In genomic region chr21:15063821-15064575, GRCh38 we compare ENCODE assay signal across 8 cellular contexts. TPM values are rescaled to one million over a fixed set of nuclear protein-coding genes. Genes with fewer than 3 reads are reported as not detected.
DNase-seq lines count a peak whose midpoint lies in the region; ATAC-seq and TF ChIP-seq lines count a peak whose summit lies in the region.

No MANE protein-coding gene starts in this region.

- peak overlapping the region; percentile 84 for H3K4me3 Mint-ChIP-seq in dendritic cell treated with granulocyte-macrophage colony-stimulating factor and Interleukin-4, amounts not matched to agents 40 ng/mL and 50 ng/mL, for 4 days

- peaks cover 53% of the 10 kb centered on the region for H3K4me1 Mint-ChIP-seq in dendritic cell treated with granulocyte-macrophage colony-stimulating factor and Interleukin-4, amounts not matched to agents 40 ng/mL and 50 ng/mL, for 4 days (ENCODE audit: low read depth)

- intact Hi-C loops in dendritic cell treated with granulocyte-macrophage colony-stimulating factor and Interleukin-4, amounts not matched to agents 40 ng/mL and 50 ng/mL, for 4 days (cut with micrococcal nuclease) = loop anchor here (2.0 to 10.0 kb wide), 5 partner anchors 199 to 681 kb away; partner anchors contain the start of gene HSPA13

- DNase-seq in NCI-H146 (lab: John Stamatoyannopoulos, UW) (peak; percentile 62), NCI-H146 treated with DMSO at 0.1 percent for 48 hours (lab: John Stamatoyannopoulos, UW; ENCODE audit: unreplicated experiment) (no peak), RWPE2 (ENCODE audit: low spot score) (peak; percentile 68), left lobe of liver (ENCODE audit: low spot score) (peak; percentile 69), NCI-H510A (lab: John Stamatoyannopoulos, UW) (no peak)
- peak in 2 of 3 experiments; percentile 5 to 16 for DNase-seq in stimulated activated CD4-positive, alpha-beta T cell treated with anti-CD3 and anti-CD28 coated beads, TNF-alpha, amount 100 ng/mL, for 24 hours (ENCODE audit: low read depth in 3 of 3)

- H3K9me3 Mint-ChIP-seq in dendritic cell treated with granulocyte-macrophage colony-stimulating factor and Interleukin-4, amounts not matched to agents 40 ng/mL and 50 ng/mL, for 4 days = no peaks in the 10 kb centered on the region

- H3K27ac Mint-ChIP-seq in dendritic cell treated with granulocyte-macrophage colony-stimulating factor and Interleukin-4, amounts not matched to agents 40 ng/mL and 50 ng/mL, for 4 days = peak overlapping the region; percentile 79

- H3K27me3 ChIP-seq in RWPE2 (ENCODE audit: insufficient read depth, poor library complexity, severe bottlenecking) = no peaks in the 10 kb centered on the region

- no peaks in the 10 kb centered on the region for H3K36me3 ChIP-seq in RWPE2 (ENCODE audit: low read depth)

- ATAC-seq in HG02840 (IDR thresholded peaks at IDR 0.05; ENCODE audit: low FRiP score, unreplicated experiment) (peak; percentile 5), RWPE2 (ENCODE audit: low read depth) (peak; percentile 22), left lobe of liver (peak; percentile 35)

- H3K9me3 ChIP-seq in RWPE2 (ENCODE audit: severe bottlenecking) = no peaks in the 10 kb centered on the region

- peak overlapping the region; percentile 87 for H3K27ac ChIP-seq in RWPE2 (ENCODE audit: poor library complexity, severe bottlenecking)

- H3K27me3 Mint-ChIP-seq in dendritic cell treated with granulocyte-macrophage colony-stimulating factor and Interleukin-4, amounts not matched to agents 40 ng/mL and 50 ng/mL, for 4 days = no peaks in the 10 kb centered on the region

- H3K36me3 Mint-ChIP-seq in dendritic cell treated with granulocyte-macrophage colony-stimulating factor and Interleukin-4, amounts not matched to agents 40 ng/mL and 50 ng/mL, for 4 days (ENCODE audit: low read depth) = peaks cover 18% of the 10 kb centered on the region

- H3K4me3 ChIP-seq in RWPE2 (ENCODE audit: severe bottlenecking) = peak overlapping the region; percentile 99

- H3K4me1 ChIP-seq in RWPE2 (ENCODE audit: insufficient read depth, poor library complexity, severe bottlenecking) = peaks cover 32% of the 10 kb centered on the region

- TF ChIP-seq CTCF in RWPE2 (IDR thresholded peaks at IDR 0.05; ENCODE audit: poor library complexity, severe bottlenecking) = no peak

RNA-seq across cellular contexts. Expression of gene NRIP1, which starts 0.8 kb away (rescaled TPM):
- total RNA-seq in left lobe of liver = 19.3 TPM

Comparison
In these comparisons a context has a peak if more than half of its experiments do, and no peak if none do; other contexts are left out.
1. DNase-seq: peak in NCI-H146 (single experiment), RWPE2 (single experiment), left lobe of liver (single experiment) and stimulated activated CD4-positive, alpha-beta T cell treated with anti-CD3 and anti-CD28 coated beads, TNF-alpha, amount 100 ng/mL, for 24 hours (2 of 3); none in NCI-H146 treated with DMSO at 0.1 percent for 48 hours (single experiment) and NCI-H510A (single experiment).
2. Peak in every context shown above with its lines, with median percentiles within 50 percentile points of each other: ATAC-seq.